24 cellular contexts compared by ENCODE assay signal in the genomic region with DNA sequence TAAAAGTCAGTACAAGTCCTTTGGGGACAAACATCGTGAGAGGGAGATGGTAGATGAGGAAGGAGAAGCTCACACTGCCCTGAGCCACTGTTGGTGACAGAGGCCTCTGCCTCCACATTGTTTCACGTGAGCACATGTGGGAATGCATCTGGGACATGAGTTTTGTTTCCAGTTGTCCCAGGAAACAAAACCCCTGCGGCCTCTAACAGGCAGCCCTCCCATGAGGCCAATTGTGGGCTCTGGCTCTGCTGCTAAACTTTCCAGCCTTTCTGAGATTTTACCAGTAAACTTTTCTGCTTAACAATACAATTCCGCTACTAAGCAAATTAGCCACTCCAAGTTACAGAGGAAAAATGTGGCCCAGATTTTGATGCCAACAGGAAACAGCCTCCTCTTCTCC. TPM values are rescaled to one million over a fixed set of nuclear protein-coding genes. Genes with fewer than 3 reads are reported as not detected.
DNase-seq lines count a peak whose midpoint lies in the region; ATAC-seq, FAIRE-seq and TF ChIP-seq lines count a peak whose summit lies in the region.
"Had no signal": no experiment of that assay in that cellular context is flagged by ENCODE, and none has a peak within 500 bp of the region (broad histone marks: within the 10 kb centered on the region; RNA-seq: fewer than 3 reads in every experiment).

No MANE protein-coding gene starts in this region.

- no peak overlapping the region for H3K14ac ChIP-seq in H1 (ENCODE audit: insufficient read length)

- no peak for TF ChIP-seq RAD21 in H1 (IDR thresholded peaks at IDR 0.05 in 1 of 2, conservative IDR thresholded peaks at IDR 0.05 in 1 of 2; ENCODE audit: low read depth in 2 of 2, low read length in 2 of 2)

- H2BK15ac ChIP-seq in H1 (ENCODE audit: low read length) = no peak overlapping the region

- no peaks in the 10 kb centered on the region for H3K36me3 ChIP-seq in HUES48 (ENCODE audit: control insufficient read depth, insufficient read depth, low read length)
- no peaks in the 10 kb centered on the region for H3K36me3 ChIP-seq in H1 (ENCODE audit: control insufficient read depth in 2 of 4, insufficient read depth in 4 of 4, low read length in 3 of 4)
- H3K36me3 ChIP-seq in HAP-1 (replicated peaks) = no peaks in the 10 kb centered on the region
- H3K36me3 ChIP-seq: gastrocnemius medialis had no signal

- H3K4me3 ChIP-seq in HUES48 (ENCODE audit: low read depth, low read length) (no peak overlapping the region), H1 (ENCODE audit: extremely low read depth in 1 of 4, insufficient read depth in 2 of 4, low read depth in 3 of 4, low read length in 4 of 4) (no peak overlapping the region), HAP-1 (no peak overlapping the region)
- H3K4me3 ChIP-seq: gastrocnemius medialis, GM12878 had no signal

- no peak overlapping the region for H4K91ac ChIP-seq in H1 (replicated peaks; ENCODE audit: insufficient read length, low read length)

- H3K9me3 ChIP-seq in HUES48 (ENCODE audit: control insufficient read depth, insufficient read depth, low read length) = no peaks in the 10 kb centered on the region
- H3K9me3 ChIP-seq in H1 (ENCODE audit: insufficient read depth in 2 of 2, low read depth in 1 of 2, low read length in 1 of 2) = no peaks in the 10 kb centered on the region
- H3K9me3 ChIP-seq in HAP-1 = no peaks in the 10 kb centered on the region
- H3K9me3 ChIP-seq: gastrocnemius medialis had no signal

- POLR2A ChIA-PET in H1 (lab: Charles Lee; ENCODE audit: partially characterized antibody) = no interaction called here

- H4K8ac ChIP-seq in H1 (ENCODE audit: extremely low read depth, insufficient read depth, low read length) = no peak overlapping the region

- H2BK5ac ChIP-seq in H1 (ENCODE audit: low read depth, low read length) = no peak overlapping the region

- no peak for TF ChIP-seq EP300 in H1 (IDR thresholded peaks at IDR 0.05; ENCODE audit: borderline replicate concordance in 1 of 2, low read depth in 2 of 2, low read length in 2 of 2)

- CTCF ChIA-PET in H1 (lab: Charles Lee; ENCODE audit: partially characterized antibody) = interaction anchor here (0.5 to 1.3 kb wide), 2 partner anchors 16 to 521 kb away, joined by 3 to 4 read pairs; no protein-coding TSS in a partner anchor

- H2BK120ac ChIP-seq in H1 (replicated peaks; ENCODE audit: low read depth, low read length) = no peak overlapping the region

- H3K27me3 ChIP-seq in HUES48 (ENCODE audit: control insufficient read depth, insufficient read depth, low read length) (no peaks in the 10 kb centered on the region), H1 (replicated peaks in 1 of 4; ENCODE audit: control insufficient read depth in 3 of 4, extremely low read depth in 1 of 4, insufficient read depth in 3 of 4, low read length in 3 of 4) (no peaks in the 10 kb centered on the region), HAP-1 (ENCODE audit: low read depth) (no peaks in the 10 kb centered on the region)
- H3K27me3 ChIP-seq: gastrocnemius medialis had no signal

- H3K23me2 ChIP-seq in H1 (ENCODE audit: low read depth, low read length) = no peaks in the 10 kb centered on the region

- TF ChIP-seq CTCF in H1 (IDR thresholded peaks at IDR 0.05; ENCODE audit: control extremely low read depth in 1 of 3, insufficient read depth in 1 of 3, low read depth in 1 of 3, low read length in 3 of 3) (no peak), GM13977 (IDR thresholded peaks at IDR 0.05; ENCODE audit: extremely low read depth, insufficient read depth, missing control alignments) (no peak)

- DNase-seq in H1 (ENCODE audit: low read depth in 1 of 2, low spot score in 2 of 2) (no peak), midbrain (lab: John Stamatoyannopoulos, UW) (peak; percentile 15), superior temporal gyrus (ENCODE audit: extremely low spot score) (peak; percentile 34), GM13977 (ENCODE audit: low spot score) (no peak), HAP-1 (ENCODE audit: low spot score in 2 of 2) (no peak)
- DNase-seq in stimulated activated naive CD8-positive, alpha-beta T cell treated with anti-CD3 and anti-CD28 coated beads, Interleukin-15, Interleukin-2, amounts not matched to agents 100 U/mL and 50 U/mL, for 24 hours = no peak
- DNase-seq: activated CD4-positive, alpha-beta T cell treated with anti-CD3 and anti-CD28 coated beads, Interleukin-2, amount 50 U/mL, for 4 hours; activated effector memory CD4-positive, alpha-beta T cell treated with anti-CD3 and anti-CD28 coated beads, Interleukin-2, amount 50 U/mL, for 16 hours; activated naive CD8-positive, alpha-beta T cell treated with anti-CD3 and anti-CD28 coated beads, Interleukin-2, amount 50 U/mL, for 24 hours; CD4-positive, alpha-beta T cell; DMS153; gastrocnemius medialis; GF-D8; Karpas-422; NCI-H2029; NCI-H446 had no signal

- FAIRE-seq in H1 (lab: Jason Lieb, UNC) = no peak
- FAIRE-seq: bronchial epithelial cell, GM12878, HTR-8/SVneo had no signal

- no peak for ATAC-seq in stimulated activated naive CD8-positive, alpha-beta T cell treated with anti-CD3 and anti-CD28 coated beads, Interleukin-15, Interleukin-2, amounts not matched to agents 100 U/mL and 50 U/mL, for 24 hours
- ATAC-seq: activated naive CD8-positive, alpha-beta T cell treated with anti-CD3 and anti-CD28 coated beads, Interleukin-2, amount 50 U/mL, for 24 hours; GM12878; natural killer cell treated with Interleukin-12 subunit alpha and Interleukin-12 subunit beta and Interleukin-15 and Interleukin-18, amount 100 ng/mL, for 72 hours had no signal

- H2BK20ac ChIP-seq in H1 (ENCODE audit: low read length) = no peak overlapping the region

- H4K5ac ChIP-seq in H1 (ENCODE audit: insufficient read length, low read depth, low read length) = no peak overlapping the region

- no peak overlapping the region for H3K56ac ChIP-seq in H1 (replicated peaks; ENCODE audit: insufficient read length, low read depth, low read length)

- H3K4ac ChIP-seq in H1 (replicated peaks; ENCODE audit: insufficient read length, low read depth, low read length) = no peak overlapping the region

- no peaks in the 10 kb centered on the region for H4K20me1 ChIP-seq in H1 (replicated peaks in 1 of 2; ENCODE audit: control insufficient read depth in 1 of 2, insufficient read depth in 2 of 2, low read length in 2 of 2)

- in situ Hi-C loops in GM13977 (cut with MboI; ENCODE audit: low pct_unique_long_range_greater_than_20kb, low sequenced_read_pairs, unreplicated experiment) = no loop called here
- in situ Hi-C loops in HAP-1 (cut with MboI; ENCODE audit: low sequenced_read_pairs) = no loop called here

- H3K9ac ChIP-seq in HUES48 (ENCODE audit: low read depth, low read length) = no peak overlapping the region
- no peak overlapping the region for H3K9ac ChIP-seq in H1 (replicated peaks in 1 of 4; ENCODE audit: extremely low read depth in 1 of 4, low read depth in 3 of 4, low read length in 3 of 4)

- H3K4me1 ChIP-seq in HUES48 (ENCODE audit: control insufficient read depth, insufficient read depth, low read length) = peaks cover 5% of the 10 kb centered on the region
- H3K4me1 ChIP-seq in H1 (replicated peaks in 1 of 4; ENCODE audit: control insufficient read depth in 3 of 4, insufficient read depth in 4 of 4, low read length in 3 of 4) = peaks cover 0 to 6% (median under 1%) of the 10 kb centered on the region in 4 experiments; a peak in 2 of 7 replicates
- H3K4me1 ChIP-seq in HAP-1 = no peaks in the 10 kb centered on the region

- H3K4me2 ChIP-seq in H1 (ENCODE audit: insufficient read depth in 1 of 2, low read depth in 2 of 2, low read length in 2 of 2) = no peak overlapping the region

- H3K79me1 ChIP-seq in H1 (ENCODE audit: low read depth, low read length) = no peaks in the 10 kb centered on the region

- TF ChIP-seq POLR2A in H1 (IDR thresholded peaks at IDR 0.05; ENCODE audit: control extremely low read depth in 1 of 2, low read depth in 2 of 2, low read length in 2 of 2) = no peak

- 69% methylated on average over 4 of the region's 4 CpGs; no CpG with 5 or more reads in 1 of the 2 experiments for WGBS in H1 (ENCODE audit: extremely low coverage in 1 of 2, insufficient coverage in 1 of 2, insufficient read length in 1 of 2, insufficient replicate concordance in 2 of 2, low coverage in 1 of 2, low lambda C conversion rate in 2 of 2, missing lambda C conversion rate in 1 of 2), 2 experiments

- H2AFZ ChIP-seq in H1 (ENCODE audit: low read length) = peak overlapping the region; percentile 100

- H2BK12ac ChIP-seq in H1 (ENCODE audit: low read depth, low read length) = no peak overlapping the region

- no peak overlapping the region for H2AK5ac ChIP-seq in H1 (ENCODE audit: low read depth, low read length)

- H3K18ac ChIP-seq in H1 (ENCODE audit: extremely low read depth, low read length) = no peak overlapping the region

- H3K79me2 ChIP-seq in H1 (ENCODE audit: control insufficient read depth in 1 of 2, insufficient read depth in 2 of 2, low read length in 2 of 2) = no peaks in the 10 kb centered on the region

- no peak overlapping the region for H3K23ac ChIP-seq in H1 (ENCODE audit: insufficient read length)

- H3K27ac ChIP-seq in HUES48 (ENCODE audit: low read depth, low read length) = peak overlapping the region; percentile 17
- H3K27ac ChIP-seq in H1 (ENCODE audit: low read depth, low read length) = peak overlapping the region; percentile 73; the same call in 1 of the 2 replicates
- H3K27ac ChIP-seq: gastrocnemius medialis had no signal

TF ChIP-seq in H1, 55 proteins besides CTCF, POLR2A, EP300 and RAD21 (continues in another document):
- TF ChIP-seq, protein P1, sequence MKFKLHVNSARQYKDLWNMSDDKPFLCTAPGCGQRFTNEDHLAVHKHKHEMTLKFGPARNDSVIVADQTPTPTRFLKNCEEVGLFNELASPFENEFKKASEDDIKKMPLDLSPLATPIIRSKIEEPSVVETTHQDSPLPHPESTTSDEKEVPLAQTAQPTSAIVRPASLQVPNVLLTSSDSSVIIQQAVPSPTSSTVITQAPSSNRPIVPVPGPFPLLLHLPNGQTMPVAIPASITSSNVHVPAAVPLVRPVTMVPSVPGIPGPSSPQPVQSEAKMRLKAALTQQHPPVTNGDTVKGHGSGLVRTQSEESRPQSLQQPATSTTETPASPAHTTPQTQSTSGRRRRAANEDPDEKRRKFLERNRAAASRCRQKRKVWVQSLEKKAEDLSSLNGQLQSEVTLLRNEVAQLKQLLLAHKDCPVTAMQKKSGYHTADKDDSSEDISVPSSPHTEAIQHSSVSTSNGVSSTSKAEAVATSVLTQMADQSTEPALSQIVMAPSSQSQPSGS (IDR thresholded peaks at IDR 0.05; ENCODE audit: low read length) = no peak

RNA-seq across cellular contexts. Expression of a gene that starts 23.5 kb away (rescaled TPM):
- total RNA-seq in H1 (2021; fragmentation: NEBNext Ultra II Directional; extraction: Animal tissue kit (Norgen Biotek cat#: 25700)) = not detected in 2 replicates
- not detected in 2 replicates for polyA plus RNA-seq in H1 (2011; rRNA removed)
- polyA plus RNA-seq in H1 (2011; cell fraction: cytosol; rRNA removed) = not detected
- polyA plus RNA-seq in H1 (2011; cell fraction: nucleus; rRNA removed) = not detected
- not detected in 4 replicates for polyA plus RNA-seq in H1 (2012, experiment 1 of 2)
- not detected for polyA plus RNA-seq in H1 (2012, experiment 2 of 2)
- polyA plus RNA-seq in H1 (2013, experiment 1 of 2) = not detected
- polyA plus RNA-seq in H1 (2013, experiment 2 of 2) = not detected
- not detected in 2 replicates for polyA minus RNA-seq in H1 (2011; rRNA and poly(A)+ RNA removed)
- polyA minus RNA-seq in H1 (2011; cell fraction: cytosol; rRNA and poly(A)+ RNA removed) = not detected
- not detected for polyA minus RNA-seq in H1 (2011; cell fraction: nucleus; rRNA and poly(A)+ RNA removed)
- total RNA-seq: bronchial epithelial cell; CD4-positive, alpha-beta T cell; GM12878; H4; kidney epithelial cell; natural killer cell treated with Interleukin-12 subunit alpha and Interleukin-12 subunit beta and Interleukin-15 and Interleukin-18, amount 100 ng/mL, for 72 hours; pulmonary artery endothelial cell had no signal
- polyA plus RNA-seq: GM12878 had no signal

Comparison
In these comparisons a context has a peak if more than half of its experiments do, and no peak if none do; other contexts are left out.
1. DNase-seq: peak in midbrain (single experiment) and superior temporal gyrus (single experiment); none in H1 (0 of 2), GM13977 (single experiment), stimulated activated naive CD8-positive, alpha-beta T cell treated with anti-CD3 and anti-CD28 coated beads, Interleukin-15, Interleukin-2, amounts not matched to agents 100 U/mL and 50 U/mL, for 24 hours (single experiment) and HAP-1 (0 of 2).